ENCODE assay signal across 1 cellular context in the genomic region with DNA sequence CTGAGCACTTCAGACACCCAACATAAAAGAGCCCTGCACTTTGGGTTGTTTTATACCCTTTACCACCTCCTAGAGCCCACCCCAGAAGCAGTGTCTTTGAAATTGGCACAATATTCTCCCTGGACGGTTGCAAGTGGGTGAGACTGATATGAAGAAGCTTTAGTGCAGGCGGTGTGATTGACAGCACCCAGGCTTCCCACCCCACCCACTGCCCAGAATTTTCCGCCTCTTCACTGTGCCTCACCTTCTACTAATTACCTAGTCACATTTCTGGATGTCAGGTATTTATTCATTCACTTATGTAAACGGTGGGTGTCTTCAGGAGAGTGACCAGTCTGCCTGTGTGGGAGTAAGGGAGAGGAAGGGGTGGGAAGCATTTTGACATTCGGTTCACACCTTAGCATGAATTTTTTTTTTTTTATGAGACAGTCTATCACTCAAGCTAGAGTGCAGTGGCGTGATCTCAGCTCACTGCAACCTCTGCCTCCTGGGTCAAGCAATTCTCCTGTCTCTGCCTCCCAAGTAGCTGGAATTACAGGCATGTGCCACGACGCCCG.
TF ChIP-seq lines count a peak whose summit lies in the region.

No MANE protein-coding gene starts in this region.

TF ChIP-seq in GM23338, 12 proteins besides CTCF, POLR2A, EP300 and RAD21 (continued from another document):
- TF ChIP-seq, protein P1, sequence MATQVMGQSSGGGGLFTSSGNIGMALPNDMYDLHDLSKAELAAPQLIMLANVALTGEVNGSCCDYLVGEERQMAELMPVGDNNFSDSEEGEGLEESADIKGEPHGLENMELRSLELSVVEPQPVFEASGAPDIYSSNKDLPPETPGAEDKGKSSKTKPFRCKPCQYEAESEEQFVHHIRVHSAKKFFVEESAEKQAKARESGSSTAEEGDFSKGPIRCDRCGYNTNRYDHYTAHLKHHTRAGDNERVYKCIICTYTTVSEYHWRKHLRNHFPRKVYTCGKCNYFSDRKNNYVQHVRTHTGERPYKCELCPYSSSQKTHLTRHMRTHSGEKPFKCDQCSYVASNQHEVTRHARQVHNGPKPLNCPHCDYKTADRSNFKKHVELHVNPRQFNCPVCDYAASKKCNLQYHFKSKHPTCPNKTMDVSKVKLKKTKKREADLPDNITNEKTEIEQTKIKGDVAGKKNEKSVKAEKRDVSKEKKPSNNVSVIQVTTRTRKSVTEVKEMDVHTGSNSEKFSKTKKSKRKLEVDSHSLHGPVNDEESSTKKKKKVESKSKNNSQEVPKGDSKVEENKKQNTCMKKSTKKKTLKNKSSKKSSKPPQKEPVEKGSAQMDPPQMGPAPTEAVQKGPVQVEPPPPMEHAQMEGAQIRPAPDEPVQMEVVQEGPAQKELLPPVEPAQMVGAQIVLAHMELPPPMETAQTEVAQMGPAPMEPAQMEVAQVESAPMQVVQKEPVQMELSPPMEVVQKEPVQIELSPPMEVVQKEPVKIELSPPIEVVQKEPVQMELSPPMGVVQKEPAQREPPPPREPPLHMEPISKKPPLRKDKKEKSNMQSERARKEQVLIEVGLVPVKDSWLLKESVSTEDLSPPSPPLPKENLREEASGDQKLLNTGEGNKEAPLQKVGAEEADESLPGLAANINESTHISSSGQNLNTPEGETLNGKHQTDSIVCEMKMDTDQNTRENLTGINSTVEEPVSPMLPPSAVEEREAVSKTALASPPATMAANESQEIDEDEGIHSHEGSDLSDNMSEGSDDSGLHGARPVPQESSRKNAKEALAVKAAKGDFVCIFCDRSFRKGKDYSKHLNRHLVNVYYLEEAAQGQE (IDR thresholded peaks at IDR 0.05; ENCODE audit: unreplicated experiment), result no peak
- no peak for TF ChIP-seq CREB1 (CRISPR knock-in tag; IDR thresholded peaks at IDR 0.05; ENCODE audit: low read depth)
- TF ChIP-seq ZNF331 (CRISPR knock-in tag; IDR thresholded peaks at IDR 0.05; ENCODE audit: low read depth), result no peak
